ENCODE assay signal across 24 cellular contexts in genomic region chr5:90542827-90543519, GRCh38.
"Had no signal": no experiment of that assay in that cellular context is flagged by ENCODE, and none has a peak within 500 bp of the region (broad histone marks: within the 10 kb centered on the region; RNA-seq: fewer than 3 reads in every experiment).

No MANE protein-coding gene starts in this region.

- ATAC-seq: effector memory CD8-positive, alpha-beta T cell; left cardiac atrium; left lung; naive thymus-derived CD4-positive, alpha-beta T cell; sciatic nerve; stimulated activated naive CD8-positive, alpha-beta T cell treated with anti-CD3 and anti-CD28 coated beads, Interleukin-15, amount 100 ng/mL, for 72 hours; upper lobe of right lung had no signal

- H3K4me3 ChIP-seq: left lung, prostate gland, right atrium auricular region, smooth muscle cell, suprapubic skin, transverse colon, upper lobe of right lung, uterus had no signal

- H3K9me3 ChIP-seq: left lung, prostate gland, right atrium auricular region, suprapubic skin, transverse colon, upper lobe of right lung, uterus had no signal

- H3K27me3 ChIP-seq: left lung, right atrium auricular region, transverse colon, upper lobe of right lung had no signal

- H3K36me3 ChIP-seq: left lung, prostate gland, right atrium auricular region, suprapubic skin, transverse colon, upper lobe of right lung, uterus had no signal

- H3K4me1 ChIP-seq: left lung, prostate gland, right atrium auricular region, suprapubic skin, upper lobe of right lung, uterus had no signal

- DNase-seq: cortex of kidney; effector memory CD8-positive, alpha-beta T cell; hypothalamus; left cardiac atrium; left lung; mesendoderm; midbrain; naive thymus-derived CD4-positive, alpha-beta T cell; nephron progenitor cell; nucleus accumbens; stimulated activated CD4-positive, alpha-beta T cell treated with anti-CD3 and anti-CD28 coated beads, Interleukin-12 subunit alpha, Interleukin-12 subunit beta, amount 100 ng/mL, for 4 hours; stimulated activated CD4-positive, alpha-beta T cell treated with anti-CD3 and anti-CD28 coated beads, Interleukin-1b, Interleukin-23, amount 100 ng/mL, for 48 hours; stimulated activated CD4-positive, alpha-beta T cell treated with anti-CD3 and anti-CD28 coated beads, Interleukin-4, amount 100 ng/mL, for 1 hour; stimulated activated CD8-positive, alpha-beta memory T cell treated with anti-CD3 and anti-CD28 coated beads, Interleukin-4, amount 100 ng/mL, for 48 hours; stimulated activated naive CD4-positive, alpha-beta T cell; stimulated activated naive CD8-positive, alpha-beta T cell treated with anti-CD3 and anti-CD28 coated beads, Interleukin-15, amount 100 ng/mL, for 72 hours; transverse colon; upper lobe of right lung; uterus had no signal

- H3K27ac ChIP-seq: left lung, prostate gland, right atrium auricular region, suprapubic skin, transverse colon, upper lobe of right lung, uterus had no signal
